Comparison of ENCODE assay signal across 23 cellular contexts in genomic region chr15:64285150-64285549, GRCh38.
A peak's percentile ranks its signal among the peaks of the same experiment; 100 is the strongest.
DNase-seq lines count a peak whose midpoint lies in the region; ATAC-seq, FAIRE-seq and TF ChIP-seq lines count a peak whose summit lies in the region.
"Had no signal": no experiment of that assay in that cellular context is flagged by ENCODE, and none has a peak within 500 bp of the region (broad histone marks: within the 10 kb centered on the region; RNA-seq: fewer than 3 reads in every experiment).

No MANE protein-coding gene starts in this region.

- H3K4me2 ChIP-seq in GM23338 = no peak overlapping the region
- H3K4me2 ChIP-seq in K562 (ENCODE audit: insufficient read depth, low read length) = no peak overlapping the region

- peak; percentile 6 for FAIRE-seq in A204.1 (lab: Jason Lieb, UNC)
- no peak for FAIRE-seq in K562 (lab: Jason Lieb, UNC)
- peak; percentile 81 for FAIRE-seq in islet of Langerhans (lab: Jason Lieb, UNC)
- FAIRE-seq: GM12878, H54 had no signal

- H3K9me2 ChIP-seq in GM23338 (ENCODE audit: insufficient read depth) = no peaks in the 10 kb centered on the region

- H3K79me2 ChIP-seq in GM23338 (replicated peaks; ENCODE audit: insufficient read depth) = no peaks in the 10 kb centered on the region; the same call in 1 of the 2 replicates
- peaks cover 33% of the 10 kb centered on the region for H3K79me2 ChIP-seq in K562 (ENCODE audit: control insufficient read depth, insufficient read depth, low read length)

- no peaks in the 10 kb centered on the region for H3K9me3 Mint-ChIP-seq in GM23338
- H3K9me3 Mint-ChIP-seq: CD4-positive, alpha-beta T cell; CD8-positive, alpha-beta memory T cell; HFFc6 had no signal

- H3K9ac ChIP-seq in K562 (ENCODE audit: insufficient read depth in 1 of 2, low read depth in 2 of 2, low read length in 2 of 2) = no peak overlapping the region
- H3K9ac ChIP-seq: BLaER1 treated with 17β-estradiol and CSF1 and Interleukin-3, amounts not matched to agents 10 nM and 100 nM; GM23248 had no signal

- 100% methylated on average over 1 of the region's 1 CpG for WGBS in K562 (ENCODE audit: insufficient coverage, low coverage, missing lambda C conversion rate)

- H3K36me3 Mint-ChIP-seq in GM23338 (ENCODE audit: low read depth) = peaks cover 6% of the 10 kb centered on the region; the same call in 2 of the 3 replicates

- TF ChIP-seq EP300 in K562 (IDR thresholded peaks at IDR 0.05; ENCODE audit: low read length) = no peak

- TF ChIP-seq RAD21 in K562 (CRISPR knock-in tag; conservative IDR thresholded peaks at IDR 0.05 in 1 of 2, IDR thresholded peaks at IDR 0.05 in 1 of 2) = no peak

- H3K27ac ChIP-seq in GM23338 (ENCODE audit: low read depth) (no peak overlapping the region), K562 (ENCODE audit: extremely low read depth, low read depth, low read length) (0 out of 3 replicates have a peak overlapping the region, but pooled peaks have one; percentile 24)
- H3K27ac ChIP-seq: BLaER1 treated with 17β-estradiol and CSF1 and Interleukin-3, amounts not matched to agents 10 nM and 100 nM; GM23248 had no signal

- ATAC-seq in GM23338 (no peak), K562 (no peak), GM19455 (IDR thresholded peaks at IDR 0.05; ENCODE audit: unreplicated experiment) (no peak), GM18520 (IDR thresholded peaks at IDR 0.05; ENCODE audit: unreplicated experiment) (no peak)
- ATAC-seq: GM12878 had no signal

- H3K36me3 ChIP-seq in GM23338 (ENCODE audit: insufficient read depth) (no peaks in the 10 kb centered on the region), K562 (ENCODE audit: control insufficient read depth, insufficient read depth, low read length) (no peaks in the 10 kb centered on the region)
- H3K36me3 ChIP-seq: HAP-1 had no signal

- no peak overlapping the region for H2AFZ ChIP-seq in GM23338
- no peak overlapping the region for H2AFZ ChIP-seq in K562 (ENCODE audit: low read depth, low read length)
- H2AFZ ChIP-seq: GM23248 had no signal

- H3K4me1 Mint-ChIP-seq in GM23338 = peaks cover 10% of the 10 kb centered on the region; the same call in 2 of the 3 replicates

- TF ChIP-seq POLR2A in K562 (conservative IDR thresholded peaks at IDR 0.05) = no peak

- TF ChIP-seq CTCF in GM23338 (conservative IDR thresholded peaks at IDR 0.05; ENCODE audit: low read depth in 2 of 2) (no peak), K562 (IDR thresholded peaks at IDR 0.05 in 2 of 3, conservative IDR thresholded peaks at IDR 0.05 in 1 of 3; ENCODE audit: insufficient read depth in 2 of 3, low read depth in 1 of 3, low read length in 3 of 3) (no peak)

- H3K4me1 ChIP-seq in GM23338 (ENCODE audit: insufficient read depth) = no peaks in the 10 kb centered on the region
- peaks cover 0 to 3% of the 10 kb centered on the region in 2 experiments; a peak in 2 of 5 replicates for H3K4me1 ChIP-seq in K562 (replicated peaks in 1 of 2; ENCODE audit: control insufficient read depth in 2 of 2, insufficient read depth in 2 of 2, low read length in 2 of 2)

- CTCF ChIA-PET in K562 (lab: Yijun Ruan, JAX; ENCODE audit: low intra/inter-chr PET ratio) = no interaction called here

- BruUV-seq in K562 (replicated peaks; lab: Mats Ljungman, UMichigan) = no TSS peak

- H3F3A ChIP-seq in GM23338 (replicated peaks; ENCODE audit: low read depth) = no peaks in the 10 kb centered on the region

- no peaks in the 10 kb centered on the region for H3K27me3 Mint-ChIP-seq in GM23338 (ENCODE audit: insufficient read depth, low read depth, poor library complexity)
- H3K27me3 Mint-ChIP-seq: CD4-positive, alpha-beta T cell; CD8-positive, alpha-beta memory T cell had no signal

- no peaks in the 10 kb centered on the region for H3K9me3 ChIP-seq in K562 (replicated peaks; ENCODE audit: control insufficient read depth, insufficient read depth, low read depth, low read length)
- H3K9me3 ChIP-seq: BE2C, HAP-1 had no signal

- H4K20me1 ChIP-seq in GM23338 (replicated peaks; ENCODE audit: insufficient read depth) (no peaks in the 10 kb centered on the region; the same call in 1 of the 2 replicates), K562 (replicated peaks; ENCODE audit: control insufficient read depth, insufficient read depth, low read length) (no peaks in the 10 kb centered on the region)

- POLR2A ChIA-PET in K562 (lab: Yijun Ruan, JAX) = no interaction called here

- intact Hi-C loops in K562 (cut with micrococcal nuclease) = no loop called here

- H3K4me3 ChIP-seq in GM23338 (no peak overlapping the region), K562 (no peak overlapping the region)
- H3K4me3 ChIP-seq: BLaER1 treated with 17β-estradiol and CSF1 and Interleukin-3, amounts not matched to agents 10 nM and 100 nM; GM12878; GM23248; HAP-1 had no signal

- no peaks in the 10 kb centered on the region for H3K9me1 ChIP-seq in K562 (ENCODE audit: control insufficient read depth, insufficient read depth, low read length)

- no peak for DNase-seq in GM23338 (ENCODE audit: low spot score)
- DNase-seq in K562 (ENCODE audit: extremely low read depth in 1 of 4, low spot score in 3 of 4) = no peak
- DNase-seq in AG08395 (ENCODE audit: low spot score) = no peak
- DNase-seq: 8988T; AML-193; BE2C; CD4-positive, alpha-beta T cell; CD8-positive, alpha-beta memory T cell; DMS 273 treated with DMSO at 0.1 percent for 48 hours; DMS79; EL; GDM1; HFFc6 had no signal

- in situ Hi-C loops in K562 (cut with MboI) = no loop called here

- no peaks in the 10 kb centered on the region for H3K27me3 ChIP-seq in GM23338 (ENCODE audit: insufficient read depth)
- no peaks in the 10 kb centered on the region for H3K27me3 ChIP-seq in K562 (ENCODE audit: control insufficient read depth in 2 of 2, insufficient read depth in 2 of 2, low read length in 2 of 2)
- H3K27me3 ChIP-seq: BE2C; BLaER1 treated with 17β-estradiol and CSF1 and Interleukin-3, amounts not matched to agents 10 nM and 100 nM had no signal

- no peak overlapping the region for H3K4me3 Mint-ChIP-seq in GM23338
- H3K4me3 Mint-ChIP-seq: CD14-positive monocyte; CD4-positive, alpha-beta T cell; CD8-positive, alpha-beta memory T cell; HFFc6 had no signal

- H3K27ac Mint-ChIP-seq in GM23338 = peak overlapping the region; percentile 79; the same call in 1 of the 2 replicates
- H3K27ac Mint-ChIP-seq: CD4-positive, alpha-beta T cell; CD8-positive, alpha-beta memory T cell had no signal

TF ChIP-seq in GM23338, 12 proteins besides CTCF, POLR2A, EP300 and RAD21 (continues in another document):
- TF ChIP-seq EZH2 (IDR thresholded peaks at IDR 0.05; ENCODE audit: low read depth, unreplicated experiment) (no peak), REST (IDR thresholded peaks at IDR 0.05; ENCODE audit: unreplicated experiment) (no peak), CREB1 (CRISPR knock-in tag; IDR thresholded peaks at IDR 0.05; ENCODE audit: low read depth) (no peak), EZH2phosphoT487 (IDR thresholded peaks at IDR 0.05; ENCODE audit: unreplicated experiment) (no peak)

TF ChIP-seq in K562, 482 proteins besides CTCF, POLR2A, EP300 and RAD21:
- no peak for TF ChIP-seq ZBTB7A (IDR thresholded peaks at IDR 0.05; ENCODE audit: borderline replicate concordance, control insufficient read depth, low read depth, low read length)
- TF ChIP-seq MAFF (IDR thresholded peaks at IDR 0.05; ENCODE audit: low read length) = peak; percentile 86
- peak; percentile 86 for TF ChIP-seq MAFG (tag; conservative IDR thresholded peaks at IDR 0.05)
- TF ChIP-seq E2F6 (IDR thresholded peaks at IDR 0.05; ENCODE audit: borderline replicate concordance in 1 of 2, extremely low read depth in 1 of 2, insufficient read depth in 1 of 2, insufficient read length in 1 of 2, low read depth in 1 of 2, low read length in 1 of 2, poor library complexity in 1 of 2, severe bottlenecking in 1 of 2) = no peak
- TF ChIP-seq C11orf30 (IDR thresholded peaks at IDR 0.05; ENCODE audit: low read depth) = peak; percentile 87
- peak; percentile 95 for TF ChIP-seq ZNF316 (IDR thresholded peaks at IDR 0.05)
- peak; percentile 87 for TF ChIP-seq MAFK (IDR thresholded peaks at IDR 0.05; ENCODE audit: low read length)
- no peak for TF ChIP-seq MTA1 (IDR thresholded peaks at IDR 0.05; ENCODE audit: borderline replicate concordance)
